In the genomic region with DNA sequence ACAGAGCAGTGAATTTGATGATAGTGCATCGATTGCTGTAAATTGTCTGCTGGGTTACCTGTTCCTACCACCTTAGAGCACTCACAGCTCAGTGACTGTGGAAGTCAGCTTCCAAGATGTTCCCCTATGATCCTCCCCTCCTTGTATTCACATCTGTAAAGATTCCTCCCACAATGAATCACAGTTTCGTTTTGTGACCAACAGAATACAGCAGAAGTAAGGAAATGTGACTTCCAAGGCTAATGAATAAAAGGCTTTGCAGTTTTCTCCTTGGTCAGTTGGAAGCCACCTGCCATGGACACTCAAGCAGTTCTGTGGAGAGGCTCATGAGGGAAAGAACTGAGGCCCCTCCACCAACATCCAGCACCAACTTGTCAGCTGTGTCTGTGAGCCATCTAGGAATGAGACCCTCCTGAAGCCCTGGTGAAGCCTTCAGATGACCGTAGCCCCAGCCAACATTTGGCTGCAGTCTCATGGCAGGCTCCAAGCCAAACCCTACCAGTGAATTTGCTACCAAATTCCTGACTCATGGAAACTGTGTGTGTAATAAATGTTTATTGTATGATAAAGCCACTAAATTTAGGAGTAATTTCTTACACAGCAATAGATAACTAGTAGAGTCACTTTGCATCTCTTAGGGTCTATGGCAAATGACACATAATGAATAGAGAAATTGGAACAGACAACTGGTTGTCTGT, we compare ENCODE assay signal across 20 cellular contexts.
DNase-seq lines count a peak whose midpoint lies in the region; ATAC-seq, FAIRE-seq and TF ChIP-seq lines count a peak whose summit lies in the region.
"Had no signal": no experiment of that assay in that cellular context is flagged by ENCODE, and none has a peak within 500 bp of the region (broad histone marks: within the 10 kb centered on the region; RNA-seq: fewer than 3 reads in every experiment).

No MANE protein-coding gene starts in this region.

- no TSS peak for BruUV-seq in HepG2 (replicated peaks; lab: Mats Ljungman, UMichigan)

- H3K4me3 Mint-ChIP-seq in activated naive CD8-positive, alpha-beta T cell treated with anti-CD3 and anti-CD28 coated beads for 36 hours: no peak overlapping the region
- H3K4me3 Mint-ChIP-seq: CD4-positive, alpha-beta memory T cell had no signal

- H3K36me3 Mint-ChIP-seq in activated naive CD8-positive, alpha-beta T cell treated with anti-CD3 and anti-CD28 coated beads for 36 hours: no peaks in the 10 kb centered on the region
- H3K36me3 Mint-ChIP-seq: CD4-positive, alpha-beta memory T cell had no signal

- no peak overlapping the region for H3K4me3 ChIP-seq in ascending aorta
- no peak overlapping the region for H3K4me3 ChIP-seq in esophagus squamous epithelium
- H3K4me3 ChIP-seq in mucosa of descending colon: no peak overlapping the region
- peak overlapping the region; percentile 8 for H3K4me3 ChIP-seq in thoracic aorta
- no peak overlapping the region for H3K4me3 ChIP-seq in HepG2 (replicated peaks in 1 of 3; ENCODE audit: insufficient read depth in 1 of 3, low read depth in 2 of 3, low read length in 3 of 3)

- no peaks in the 10 kb centered on the region for H4K20me1 ChIP-seq in HepG2 (ENCODE audit: insufficient read depth, low read length)

- H3K27ac ChIP-seq in ascending aorta (peak overlapping the region; percentile 43 to 50), esophagus squamous epithelium (peak overlapping the region in 3 of 4 donors; percentile 44 to 74 (median 67)), thoracic aorta (peak overlapping the region; percentile 56 to 71), HepG2 (ENCODE audit: extremely low read length, insufficient read depth, low read length) (no peak overlapping the region)
- H3K27ac ChIP-seq: C4-2B had no signal

- no peaks in the 10 kb centered on the region for H3K36me3 ChIP-seq in ascending aorta
- H3K36me3 ChIP-seq in esophagus squamous epithelium: no peaks in the 10 kb centered on the region
- no peaks in the 10 kb centered on the region for H3K36me3 ChIP-seq in mucosa of descending colon (ENCODE audit: low read depth)
- no peaks in the 10 kb centered on the region for H3K36me3 ChIP-seq in thoracic aorta
- H3K36me3 ChIP-seq in HepG2 (replicated peaks in 1 of 2; ENCODE audit: control insufficient read depth in 1 of 2, insufficient read depth in 2 of 2, low read length in 2 of 2): no peaks in the 10 kb centered on the region
- H3K36me3 ChIP-seq: BE2C had no signal

- DNase-seq in ascending aorta (ENCODE audit: low spot score in 2 of 2): peak in 1 of 2 donors; percentile 68
- DNase-seq in esophagus squamous epithelium (lab: John Stamatoyannopoulos, UW): no peak
- no peak for DNase-seq in mucosa of descending colon
- DNase-seq in thoracic aorta (ENCODE audit: low spot score): no peak
- DNase-seq in HuH-7.5 (ENCODE audit: low spot score): no peak
- no peak for DNase-seq in AG20443 (ENCODE audit: low spot score)
- no peak for DNase-seq in activated naive CD8-positive, alpha-beta T cell treated with anti-CD3 and anti-CD28 coated beads for 36 hours
- DNase-seq in HepG2 (ENCODE audit: low spot score): no peak
- DNase-seq: BE2C; CD4-positive, alpha-beta memory T cell; DMS153; DND-41; GDM1; IMR-90 had no signal

- H3K4me1 Mint-ChIP-seq in activated naive CD8-positive, alpha-beta T cell treated with anti-CD3 and anti-CD28 coated beads for 36 hours: no peaks in the 10 kb centered on the region
- H3K4me1 Mint-ChIP-seq: CD4-positive, alpha-beta memory T cell had no signal

- POLR2A ChIA-PET in HepG2 (lab: Yijun Ruan, JAX): no interaction called here

- no peak overlapping the region for H2AFZ ChIP-seq in HepG2 (ENCODE audit: low read length)

- H3K27me3 Mint-ChIP-seq in activated naive CD8-positive, alpha-beta T cell treated with anti-CD3 and anti-CD28 coated beads for 36 hours: no peaks in the 10 kb centered on the region

- H3K9me3 ChIP-seq in ascending aorta (no peaks in the 10 kb centered on the region), esophagus squamous epithelium (no peaks in the 10 kb centered on the region), mucosa of descending colon (no peaks in the 10 kb centered on the region), thoracic aorta (no peaks in the 10 kb centered on the region), HepG2 (ENCODE audit: low read length) (no peaks in the 10 kb centered on the region)
- H3K9me3 ChIP-seq: BE2C had no signal

- CTCF ChIA-PET in HepG2 (lab: Yijun Ruan, JAX; ENCODE audit: low intra/inter-chr PET ratio, low total read pairs): no interaction called here

- intact Hi-C loops in ascending aorta (cut with DNase I): no loop called here
- intact Hi-C loops in esophagus squamous epithelium (cut with DNase I): no loop called here
- intact Hi-C loops in mucosa of descending colon (cut with DNase I, micrococcal nuclease): no loop called here
- intact Hi-C loops in HepG2 (cut with micrococcal nuclease; ENCODE audit: unreplicated experiment): no loop called here

- H3K4me2 ChIP-seq in HepG2 (ENCODE audit: low read depth, low read length): no peak overlapping the region

- H3K9me3 Mint-ChIP-seq in activated naive CD8-positive, alpha-beta T cell treated with anti-CD3 and anti-CD28 coated beads for 36 hours: no peaks in the 10 kb centered on the region
- H3K9me3 Mint-ChIP-seq: CD4-positive, alpha-beta memory T cell had no signal

- TF ChIP-seq EP300 in HepG2 (IDR thresholded peaks at IDR 0.05; ENCODE audit: low read depth in 2 of 2, low read length in 2 of 2) (no peak), HepG2 (CRISPR knock-in tag; IDR thresholded peaks at IDR 0.05; ENCODE audit: borderline replicate concordance) (no peak)

- H3K9ac ChIP-seq in HepG2 (ENCODE audit: insufficient read depth, low read depth, low read length): no peak overlapping the region

- in situ Hi-C loops in HepG2 (cut with HindIII; ENCODE audit: extremely low pct_ligation_motif_present, low pct_unique_long_range_greater_than_20kb): no loop called here

- no peak for TF ChIP-seq POLR2A in esophagus squamous epithelium (IDR thresholded peaks at IDR 0.05)
- no peak for TF ChIP-seq POLR2A in HepG2 (IDR thresholded peaks at IDR 0.05; ENCODE audit: insufficient read depth in 1 of 2, low read depth in 2 of 2, low read length in 2 of 2)

- WGBS in esophagus squamous epithelium, 2 donors: 63 to 64% methylated on average over 2 to 3 of the region's 3 CpGs
- WGBS in HepG2 (ENCODE audit: low lambda C conversion rate): 0% methylated on average over 3 of the region's 3 CpGs

- no peak for FAIRE-seq in HepG2 (lab: Jason Lieb, UNC)
- FAIRE-seq: A204.1, GM12892, H54, HTR-8/SVneo had no signal

- H3K27ac Mint-ChIP-seq in activated naive CD8-positive, alpha-beta T cell treated with anti-CD3 and anti-CD28 coated beads for 36 hours: no peak overlapping the region
- H3K27ac Mint-ChIP-seq: CD4-positive, alpha-beta memory T cell had no signal

- TF ChIP-seq RAD21 in HepG2 (CRISPR knock-in tag; IDR thresholded peaks at IDR 0.05): no peak

- H3K79me2 ChIP-seq in HepG2 (ENCODE audit: insufficient read depth, low read length): no peaks in the 10 kb centered on the region

- H3K27me3 ChIP-seq in ascending aorta: no peaks in the 10 kb centered on the region
- H3K27me3 ChIP-seq in esophagus squamous epithelium: no peaks in the 10 kb centered on the region
- no peaks in the 10 kb centered on the region for H3K27me3 ChIP-seq in thoracic aorta (replicated peaks; ENCODE audit: insufficient read depth)
- H3K27me3 ChIP-seq in HepG2 (ENCODE audit: control insufficient read depth in 1 of 2, insufficient read depth in 2 of 2, low read length in 2 of 2): 0 out of 5 replicates have a peak, but pooled peaks cover 0 to 2% of the 10 kb centered on the region in 2 experiments
- H3K27me3 ChIP-seq: BE2C had no signal

- H3K4me1 ChIP-seq in ascending aorta (peaks cover 0 to 7% of the 10 kb centered on the region in 2 donors), esophagus squamous epithelium (peaks cover 0 to 11% (median 0%) of the 10 kb centered on the region in 3 donors), mucosa of descending colon (ENCODE audit: low read depth) (no peaks in the 10 kb centered on the region), thoracic aorta (ENCODE audit: control insufficient read depth in 1 of 2, low read depth in 2 of 2) (peaks cover 7 to 38% of the 10 kb centered on the region in 2 donors), HepG2 (ENCODE audit: insufficient read depth, low read length) (no peaks in the 10 kb centered on the region)
- H3K4me1 ChIP-seq: BE2C had no signal

- ATAC-seq in mucosa of descending colon (peak; percentile 25), thoracic aorta (ENCODE audit: insufficient number of reproducible peaks, low FRiP score, low read depth) (peak; percentile 63), HepG2 (no peak)
- ATAC-seq: HCT116 had no signal

- TF ChIP-seq CTCF in ascending aorta (IDR thresholded peaks at IDR 0.05): no peak
- TF ChIP-seq CTCF in esophagus squamous epithelium (IDR thresholded peaks at IDR 0.05): no peak
- TF ChIP-seq CTCF in mucosa of descending colon (IDR thresholded peaks at IDR 0.05): no peak
- TF ChIP-seq CTCF in thoracic aorta (IDR thresholded peaks at IDR 0.05): no peak
- TF ChIP-seq CTCF in HepG2 (CRISPR knock-in tag; IDR thresholded peaks at IDR 0.05): no peak

TF ChIP-seq in HepG2, 621 proteins besides CTCF, POLR2A, EP300 and RAD21:
- TF ChIP-seq ZNF33A (CRISPR knock-in tag; IDR thresholded peaks at IDR 0.05; ENCODE audit: borderline replicate concordance) (no peak), ATF7-NPFF (CRISPR knock-in tag; IDR thresholded peaks at IDR 0.05; ENCODE audit: low read depth) (no peak), NRL (CRISPR knock-in tag; IDR thresholded peaks at IDR 0.05; ENCODE audit: borderline replicate concordance) (no peak), ZNF234 (CRISPR knock-in tag; conservative IDR thresholded peaks at IDR 0.05) (no peak)
TF ChIP-seq in HepG2: peak in this region for 0.
